ENCODE assay signal across 8 cellular contexts in genomic region chr4:1767770-1768366, GRCh38. TPM values are rescaled to one million over a fixed set of nuclear protein-coding genes. Genes with fewer than 3 reads are reported as not detected.
DNase-seq lines count a peak whose midpoint lies in the region; ATAC-seq and TF ChIP-seq lines count a peak whose summit lies in the region.

No MANE protein-coding gene starts in this region.

- ATAC-seq in natural killer cell = peak in 2 of 3 donors; percentile 24 to 36
- ATAC-seq in natural killer cell treated with Interleukin-12 subunit alpha and Interleukin-12 subunit beta and Interleukin-15 and Interleukin-18, amount 100 ng/mL, for 72 hours = no peak
- ATAC-seq in mucosa of descending colon = peak; percentile 47
- ATAC-seq in GM18907 (IDR thresholded peaks at IDR 0.05; ENCODE audit: unreplicated experiment) = no peak
- ATAC-seq in GM21528 (IDR thresholded peaks at IDR 0.05; ENCODE audit: low FRiP score, unreplicated experiment) = no peak

- H3K36me3 Mint-ChIP-seq in natural killer cell = no peaks in the 10 kb centered on the region
- no peaks in the 10 kb centered on the region for H3K36me3 Mint-ChIP-seq in natural killer cell treated with Interleukin-12 subunit alpha and Interleukin-12 subunit beta and Interleukin-15 and Interleukin-18, amount 100 ng/mL, for 72 hours

- H3K4me1 Mint-ChIP-seq in natural killer cell = peaks cover 0 to 9% of the 10 kb centered on the region in 2 donors
- H3K4me1 Mint-ChIP-seq in natural killer cell treated with Interleukin-12 subunit alpha and Interleukin-12 subunit beta and Interleukin-15 and Interleukin-18, amount 100 ng/mL, for 72 hours (ENCODE audit: low read depth in 2 of 2) = peaks cover 0 to 2% of the 10 kb centered on the region in 2 donors

- H3K27ac ChIP-seq in OCI-LY7 (ENCODE audit: low read depth, low read length, poor library complexity, severe bottlenecking) = no peak overlapping the region

- H3K4me2 ChIP-seq in OCI-LY7 (ENCODE audit: low read length) = peak overlapping the region; percentile 64

- H3K9me2 ChIP-seq in OCI-LY7 (ENCODE audit: insufficient read depth, low read length) = no peaks in the 10 kb centered on the region

- POLR2A ChIA-PET in OCI-LY7 (lab: Charles Lee) = no interaction called here

- intact Hi-C loops in natural killer cell (cut with micrococcal nuclease) (no loop called here), OCI-LY7 (cut with micrococcal nuclease; ENCODE audit: unreplicated experiment) (no loop called here), mucosa of descending colon (cut with DNase I, micrococcal nuclease) (no loop called here)

- peak overlapping the region; percentile 31 for H3K4me3 Mint-ChIP-seq in natural killer cell
- no peak overlapping the region for H3K4me3 Mint-ChIP-seq in natural killer cell treated with Interleukin-12 subunit alpha and Interleukin-12 subunit beta and Interleukin-15 and Interleukin-18, amount 100 ng/mL, for 72 hours

- CTCF ChIA-PET in OCI-LY7 (lab: Charles Lee; ENCODE audit: unreplicated experiment) = interaction anchor here (0.6 kb wide), 2 partner anchors 42 to 74 kb away, joined by 3 to 4 read pairs; no protein-coding TSS in a partner anchor

- no peaks in the 10 kb centered on the region for H3K79me2 ChIP-seq in OCI-LY7 (ENCODE audit: insufficient read depth, low read depth, low read length)

- H3K4me1 ChIP-seq in OCI-LY7 (ENCODE audit: insufficient read depth, low read length, poor library complexity, severe bottlenecking) (peaks cover 5% of the 10 kb centered on the region), mucosa of descending colon (ENCODE audit: low read depth) (peaks cover 24% of the 10 kb centered on the region)

- H3K9me3 Mint-ChIP-seq in natural killer cell = no peaks in the 10 kb centered on the region
- no peaks in the 10 kb centered on the region for H3K9me3 Mint-ChIP-seq in natural killer cell treated with Interleukin-12 subunit alpha and Interleukin-12 subunit beta and Interleukin-15 and Interleukin-18, amount 100 ng/mL, for 72 hours

- no peak for TF ChIP-seq CTCF in natural killer cell (IDR thresholded peaks at IDR 0.05)
- peak; percentile 50 for TF ChIP-seq CTCF in OCI-LY7 (conservative IDR thresholded peaks at IDR 0.05; ENCODE audit: low read length)
- no peak for TF ChIP-seq CTCF in mucosa of descending colon (IDR thresholded peaks at IDR 0.05)

- no TSS peak for BruUV-seq in OCI-LY7 (replicated peaks; lab: Mats Ljungman, UMichigan)

- H4K20me1 ChIP-seq in OCI-LY7 (ENCODE audit: insufficient read depth, low read length) = no peaks in the 10 kb centered on the region

- H3K36me3 ChIP-seq in OCI-LY7 (ENCODE audit: insufficient read depth, low read length) (no peaks in the 10 kb centered on the region), mucosa of descending colon (ENCODE audit: low read depth) (no peaks in the 10 kb centered on the region)

- no peak for DNase-seq in natural killer cell
- no peak for DNase-seq in natural killer cell treated with Interleukin-12 subunit alpha and Interleukin-12 subunit beta and Interleukin-15 and Interleukin-18, amount 100 ng/mL, for 72 hours (ENCODE audit: low spot score)
- peak; percentile 47 for DNase-seq in OCI-LY7 (ENCODE audit: low spot score)
- peak; percentile 59 for DNase-seq in dermis blood vessel endothelial cell
- peak in 2 of 3 donors; percentile 56 to 60 for DNase-seq in mucosa of descending colon
- DNase-seq in NCI-H1417 treated with DMSO at 0.1 percent for 48 hours (lab: John Stamatoyannopoulos, UW) = no peak

- H2AFZ ChIP-seq in OCI-LY7 (ENCODE audit: low read length) = no peak overlapping the region

- no peak overlapping the region for H3K27ac Mint-ChIP-seq in natural killer cell
- no peak overlapping the region for H3K27ac Mint-ChIP-seq in natural killer cell treated with Interleukin-12 subunit alpha and Interleukin-12 subunit beta and Interleukin-15 and Interleukin-18, amount 100 ng/mL, for 72 hours

- H3K27me3 Mint-ChIP-seq in natural killer cell (ENCODE audit: low read depth in 2 of 2) = peaks cover 7 to 21% of the 10 kb centered on the region in 2 donors
- H3K27me3 Mint-ChIP-seq in natural killer cell treated with Interleukin-12 subunit alpha and Interleukin-12 subunit beta and Interleukin-15 and Interleukin-18, amount 100 ng/mL, for 72 hours = peaks cover 5 to 10% of the 10 kb centered on the region in 2 donors

- H3K9me3 ChIP-seq in OCI-LY7 (ENCODE audit: low read length) (no peaks in the 10 kb centered on the region), mucosa of descending colon (no peaks in the 10 kb centered on the region)

- H3K4me3 ChIP-seq in OCI-LY7 (ENCODE audit: low read depth, low read length, poor library complexity, severe bottlenecking) (peak overlapping the region; percentile 59), mucosa of descending colon (no peak overlapping the region)

RNA-seq across cellular contexts. Expression of gene FGFR3, which starts 25.2 kb away (rescaled TPM):
- total RNA-seq in natural killer cell (not detected), OCI-LY7 (2022) (not detected in 2 replicates), dermis blood vessel endothelial cell (1.1 and 1.4 TPM in 2 replicates), mucosa of descending colon (10 to 100 TPM; 25.5 to 79.1 (median 31.2) TPM)
- total RNA-seq in natural killer cell treated with Interleukin-12 subunit alpha and Interleukin-12 subunit beta and Interleukin-15 and Interleukin-18, amount 100 ng/mL, for 72 hours = not detected
- not detected in 2 replicates for total RNA-seq in OCI-LY7 (2014; rRNA removed; shearing (Covaris generic))

RNA-seq across cellular contexts. Expression of gene TACC3, which starts 46.5 kb away (rescaled TPM):
- total RNA-seq in natural killer cell (10 to 100 TPM; 23.4 to 43.7 (median 32.5) TPM), OCI-LY7 (2022) (257 and 272 TPM in 2 replicates), dermis blood vessel endothelial cell (13.4 and 34.2 TPM in 2 replicates), mucosa of descending colon (10 to 100 TPM; 12.0 to 30.2 (median 12.7) TPM)
- total RNA-seq in natural killer cell treated with Interleukin-12 subunit alpha and Interleukin-12 subunit beta and Interleukin-15 and Interleukin-18, amount 100 ng/mL, for 72 hours = 100 to 1,000 TPM in 1 of 2 donors, 10 to 100 TPM in 1; 97.2 to 212 TPM
- total RNA-seq in OCI-LY7 (2014; rRNA removed; shearing (Covaris generic)) = 100 and 130 TPM in 2 replicates

RNA-seq across cellular contexts. Expression of gene TMEM129, which starts 46.7 kb away (rescaled TPM):
- 10 to 100 TPM; 18.2 to 26.9 (median 20.8) TPM for total RNA-seq in natural killer cell
- total RNA-seq in natural killer cell treated with Interleukin-12 subunit alpha and Interleukin-12 subunit beta and Interleukin-15 and Interleukin-18, amount 100 ng/mL, for 72 hours = 10 to 100 TPM; 19.6 to 21.2 TPM
- 35.1 and 44.0 TPM in 2 replicates for total RNA-seq in OCI-LY7 (2014; rRNA removed; shearing (Covaris generic))
- 34.2 and 39.2 TPM in 2 replicates for total RNA-seq in OCI-LY7 (2022)
- total RNA-seq in dermis blood vessel endothelial cell = 34.7 and 44.8 TPM in 2 replicates
- total RNA-seq in mucosa of descending colon = 10 to 100 TPM; 43.7 to 57.0 (median 55.6) TPM

RNA-seq across cellular contexts. Expression of gene SLBP, which starts 55.7 kb away (rescaled TPM):
- 10 to 100 TPM; 29.5 to 38.8 (median 38.6) TPM for total RNA-seq in natural killer cell
- 100 to 1,000 TPM in 1 of 2 donors, 10 to 100 TPM in 1; 83.0 to 129 TPM for total RNA-seq in natural killer cell treated with Interleukin-12 subunit alpha and Interleukin-12 subunit beta and Interleukin-15 and Interleukin-18, amount 100 ng/mL, for 72 hours
- total RNA-seq in OCI-LY7 (2014; rRNA removed; shearing (Covaris generic)) = 191 and 196 TPM in 2 replicates
- total RNA-seq in OCI-LY7 (2022) = 159 and 161 TPM in 2 replicates
- 61.5 and 62.8 TPM in 2 replicates for total RNA-seq in dermis blood vessel endothelial cell
- 10 to 100 TPM; 21.9 to 31.7 (median 30.6) TPM for total RNA-seq in mucosa of descending colon

Comparison
In these comparisons a context has a peak if more than half of its experiments do, and no peak if none do; other contexts are left out.
1. ATAC-seq: peak in natural killer cell (2 of 3) and mucosa of descending colon (single experiment); none in natural killer cell treated with Interleukin-12 subunit alpha and Interleukin-12 subunit beta and Interleukin-15 and Interleukin-18, amount 100 ng/mL, for 72 hours (0 of 2), GM18907 (single experiment) and GM21528 (single experiment).
2. DNase-seq: peak in OCI-LY7 (single experiment), dermis blood vessel endothelial cell (single experiment) and mucosa of descending colon (2 of 3); none in natural killer cell (single experiment), natural killer cell treated with Interleukin-12 subunit alpha and Interleukin-12 subunit beta and Interleukin-15 and Interleukin-18, amount 100 ng/mL, for 72 hours (single experiment) and NCI-H1417 treated with DMSO at 0.1 percent for 48 hours (single experiment).
3. RNA of gene FGFR3, which starts 25.2 kb away (total RNA-seq): 25.5 to 79.1 TPM in mucosa of descending colon; 1.1 to 1.4 TPM in dermis blood vessel endothelial cell, not detected in natural killer cell treated with Interleukin-12 subunit alpha and Interleukin-12 subunit beta and Interleukin-15 and Interleukin-18, amount 100 ng/mL, for 72 hours, not detected in natural killer cell and not detected in OCI-LY7; every median in the first group is over 10 times any median in the second.